In genomic region chr14:45134051-45134958, GRCh38 we compare ENCODE assay signal across 1 cellular context.
TF ChIP-seq lines count a peak whose summit lies in the region.

Gene FKBP3 (minus strand): TSS chr14:45134481. CDS start chr14:45134456, 25 bp downstream.

TF ChIP-seq in H1, 55 proteins besides CTCF, POLR2A, EP300 and RAD21 (continued from another document):
- no peak for TF ChIP-seq RNF2 (IDR thresholded peaks at IDR 0.05; ENCODE audit: borderline replicate concordance, low read depth, low read length, missing control alignments, poor library complexity, severe bottlenecking)
- no peak for TF ChIP-seq EZH2 (IDR thresholded peaks at IDR 0.05; ENCODE audit: low read depth, low read length, severe bottlenecking)
- TF ChIP-seq JUND (IDR thresholded peaks at IDR 0.05; ENCODE audit: low read length): peak; percentile 87
- peak; percentile 94 for TF ChIP-seq ASH2L (IDR thresholded peaks at IDR 0.05; ENCODE audit: low read length)
- TF ChIP-seq NRF1 (IDR thresholded peaks at IDR 0.05; ENCODE audit: low read depth, low read length): no peak
- no peak for TF ChIP-seq RXRA (IDR thresholded peaks at IDR 0.05; ENCODE audit: insufficient read depth, low read depth, low read length)
- TF ChIP-seq KDM1A (IDR thresholded peaks at IDR 0.05; ENCODE audit: borderline replicate concordance, low read length): no peak
- TF ChIP-seq MAFK (IDR thresholded peaks at IDR 0.05; ENCODE audit: low read depth, low read length): no peak
- no peak for TF ChIP-seq E2F6 (IDR thresholded peaks at IDR 0.05)
- no peak for TF ChIP-seq KDM5A (IDR thresholded peaks at IDR 0.05; ENCODE audit: low read length)
- TF ChIP-seq, protein P1, sequence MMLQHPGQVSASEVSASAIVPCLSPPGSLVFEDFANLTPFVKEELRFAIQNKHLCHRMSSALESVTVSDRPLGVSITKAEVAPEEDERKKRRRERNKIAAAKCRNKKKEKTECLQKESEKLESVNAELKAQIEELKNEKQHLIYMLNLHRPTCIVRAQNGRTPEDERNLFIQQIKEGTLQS (IDR thresholded peaks at IDR 0.05; ENCODE audit: insufficient read depth, low read depth, low read length): no peak
- no peak for TF ChIP-seq HDAC6 (IDR thresholded peaks at IDR 0.05; ENCODE audit: low read depth, low read length)
- peak; percentile 99 for TF ChIP-seq PHF8 (conservative IDR thresholded peaks at IDR 0.05; ENCODE audit: low read depth, low read length)
- peak; percentile 88 for TF ChIP-seq POLR2AphosphoS5 (IDR thresholded peaks at IDR 0.05; ENCODE audit: low read depth, low read length)
- TF ChIP-seq YY1 (IDR thresholded peaks at IDR 0.05; ENCODE audit: low read depth, low read length): peak; percentile 94
- no peak for TF ChIP-seq SAP30 (IDR thresholded peaks at IDR 0.05; ENCODE audit: insufficient read depth, insufficient replicate concordance, low read length)
- TF ChIP-seq RBBP5 (IDR thresholded peaks at IDR 0.05; ENCODE audit: borderline replicate concordance, low read depth, low read length): peak; percentile 48; the same call in 1 of the 2 replicates
- TF ChIP-seq CHD2 (IDR thresholded peaks at IDR 0.05; ENCODE audit: low read length): peak; percentile 81
- TF ChIP-seq, protein P2, sequence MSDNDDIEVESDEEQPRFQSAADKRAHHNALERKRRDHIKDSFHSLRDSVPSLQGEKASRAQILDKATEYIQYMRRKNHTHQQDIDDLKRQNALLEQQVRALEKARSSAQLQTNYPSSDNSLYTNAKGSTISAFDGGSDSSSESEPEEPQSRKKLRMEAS (IDR thresholded peaks at IDR 0.05): peak; percentile 46; the same call in 1 of the 2 replicates
- peak; percentile 61 for TF ChIP-seq TEAD4 (IDR thresholded peaks at IDR 0.05; ENCODE audit: low read depth, low read length)
- TF ChIP-seq SUZ12 (IDR thresholded peaks at IDR 0.05; ENCODE audit: low read length): no peak
- no peak for TF ChIP-seq RFX5 (IDR thresholded peaks at IDR 0.05; ENCODE audit: borderline replicate concordance, low read depth, low read length)
- TF ChIP-seq BACH1 (IDR thresholded peaks at IDR 0.05; ENCODE audit: low read length): no peak
- no peak for TF ChIP-seq TCF12 (IDR thresholded peaks at IDR 0.05; ENCODE audit: low read depth, low read length)
- no peak for TF ChIP-seq CBX8 (IDR thresholded peaks at IDR 0.05; ENCODE audit: borderline replicate concordance, low read depth, low read length)
- no peak for TF ChIP-seq KDM4A (IDR thresholded peaks at IDR 0.05; ENCODE audit: low read depth, low read length, severe bottlenecking)
- no peak for TF ChIP-seq SIRT6 (IDR thresholded peaks at IDR 0.05; ENCODE audit: low read length)
- TF ChIP-seq EGR1 (IDR thresholded peaks at IDR 0.05; ENCODE audit: borderline replicate concordance, low read depth, low read length): no peak
- no peak for TF ChIP-seq HDAC2 (IDR thresholded peaks at IDR 0.05; ENCODE audit: borderline replicate concordance in 1 of 2, low read depth in 2 of 2, low read length in 2 of 2)
- TF ChIP-seq SIX5 (IDR thresholded peaks at IDR 0.05; ENCODE audit: low read depth, low read length): no peak
- TF ChIP-seq POU5F1 (IDR thresholded peaks at IDR 0.05; ENCODE audit: low read depth, low read length): no peak
- TF ChIP-seq GTF2F1 (IDR thresholded peaks at IDR 0.05; ENCODE audit: borderline replicate concordance, low read depth, low read length): peak; percentile 26; the same call in 1 of the 2 replicates
- TF ChIP-seq SP1 (IDR thresholded peaks at IDR 0.05; ENCODE audit: low read depth, low read length): peak; percentile 95
- TF ChIP-seq CHD1 (IDR thresholded peaks at IDR 0.05; ENCODE audit: low read depth, low read length): peak; percentile 89
- peak; percentile 98 for TF ChIP-seq TAF1 (IDR thresholded peaks at IDR 0.05; ENCODE audit: low read depth, low read length)
- peak; percentile 83 for TF ChIP-seq SP4 (IDR thresholded peaks at IDR 0.05; ENCODE audit: low read length)
- no peak for TF ChIP-seq USF2 (IDR thresholded peaks at IDR 0.05; ENCODE audit: low read length)
- TF ChIP-seq, protein P3, sequence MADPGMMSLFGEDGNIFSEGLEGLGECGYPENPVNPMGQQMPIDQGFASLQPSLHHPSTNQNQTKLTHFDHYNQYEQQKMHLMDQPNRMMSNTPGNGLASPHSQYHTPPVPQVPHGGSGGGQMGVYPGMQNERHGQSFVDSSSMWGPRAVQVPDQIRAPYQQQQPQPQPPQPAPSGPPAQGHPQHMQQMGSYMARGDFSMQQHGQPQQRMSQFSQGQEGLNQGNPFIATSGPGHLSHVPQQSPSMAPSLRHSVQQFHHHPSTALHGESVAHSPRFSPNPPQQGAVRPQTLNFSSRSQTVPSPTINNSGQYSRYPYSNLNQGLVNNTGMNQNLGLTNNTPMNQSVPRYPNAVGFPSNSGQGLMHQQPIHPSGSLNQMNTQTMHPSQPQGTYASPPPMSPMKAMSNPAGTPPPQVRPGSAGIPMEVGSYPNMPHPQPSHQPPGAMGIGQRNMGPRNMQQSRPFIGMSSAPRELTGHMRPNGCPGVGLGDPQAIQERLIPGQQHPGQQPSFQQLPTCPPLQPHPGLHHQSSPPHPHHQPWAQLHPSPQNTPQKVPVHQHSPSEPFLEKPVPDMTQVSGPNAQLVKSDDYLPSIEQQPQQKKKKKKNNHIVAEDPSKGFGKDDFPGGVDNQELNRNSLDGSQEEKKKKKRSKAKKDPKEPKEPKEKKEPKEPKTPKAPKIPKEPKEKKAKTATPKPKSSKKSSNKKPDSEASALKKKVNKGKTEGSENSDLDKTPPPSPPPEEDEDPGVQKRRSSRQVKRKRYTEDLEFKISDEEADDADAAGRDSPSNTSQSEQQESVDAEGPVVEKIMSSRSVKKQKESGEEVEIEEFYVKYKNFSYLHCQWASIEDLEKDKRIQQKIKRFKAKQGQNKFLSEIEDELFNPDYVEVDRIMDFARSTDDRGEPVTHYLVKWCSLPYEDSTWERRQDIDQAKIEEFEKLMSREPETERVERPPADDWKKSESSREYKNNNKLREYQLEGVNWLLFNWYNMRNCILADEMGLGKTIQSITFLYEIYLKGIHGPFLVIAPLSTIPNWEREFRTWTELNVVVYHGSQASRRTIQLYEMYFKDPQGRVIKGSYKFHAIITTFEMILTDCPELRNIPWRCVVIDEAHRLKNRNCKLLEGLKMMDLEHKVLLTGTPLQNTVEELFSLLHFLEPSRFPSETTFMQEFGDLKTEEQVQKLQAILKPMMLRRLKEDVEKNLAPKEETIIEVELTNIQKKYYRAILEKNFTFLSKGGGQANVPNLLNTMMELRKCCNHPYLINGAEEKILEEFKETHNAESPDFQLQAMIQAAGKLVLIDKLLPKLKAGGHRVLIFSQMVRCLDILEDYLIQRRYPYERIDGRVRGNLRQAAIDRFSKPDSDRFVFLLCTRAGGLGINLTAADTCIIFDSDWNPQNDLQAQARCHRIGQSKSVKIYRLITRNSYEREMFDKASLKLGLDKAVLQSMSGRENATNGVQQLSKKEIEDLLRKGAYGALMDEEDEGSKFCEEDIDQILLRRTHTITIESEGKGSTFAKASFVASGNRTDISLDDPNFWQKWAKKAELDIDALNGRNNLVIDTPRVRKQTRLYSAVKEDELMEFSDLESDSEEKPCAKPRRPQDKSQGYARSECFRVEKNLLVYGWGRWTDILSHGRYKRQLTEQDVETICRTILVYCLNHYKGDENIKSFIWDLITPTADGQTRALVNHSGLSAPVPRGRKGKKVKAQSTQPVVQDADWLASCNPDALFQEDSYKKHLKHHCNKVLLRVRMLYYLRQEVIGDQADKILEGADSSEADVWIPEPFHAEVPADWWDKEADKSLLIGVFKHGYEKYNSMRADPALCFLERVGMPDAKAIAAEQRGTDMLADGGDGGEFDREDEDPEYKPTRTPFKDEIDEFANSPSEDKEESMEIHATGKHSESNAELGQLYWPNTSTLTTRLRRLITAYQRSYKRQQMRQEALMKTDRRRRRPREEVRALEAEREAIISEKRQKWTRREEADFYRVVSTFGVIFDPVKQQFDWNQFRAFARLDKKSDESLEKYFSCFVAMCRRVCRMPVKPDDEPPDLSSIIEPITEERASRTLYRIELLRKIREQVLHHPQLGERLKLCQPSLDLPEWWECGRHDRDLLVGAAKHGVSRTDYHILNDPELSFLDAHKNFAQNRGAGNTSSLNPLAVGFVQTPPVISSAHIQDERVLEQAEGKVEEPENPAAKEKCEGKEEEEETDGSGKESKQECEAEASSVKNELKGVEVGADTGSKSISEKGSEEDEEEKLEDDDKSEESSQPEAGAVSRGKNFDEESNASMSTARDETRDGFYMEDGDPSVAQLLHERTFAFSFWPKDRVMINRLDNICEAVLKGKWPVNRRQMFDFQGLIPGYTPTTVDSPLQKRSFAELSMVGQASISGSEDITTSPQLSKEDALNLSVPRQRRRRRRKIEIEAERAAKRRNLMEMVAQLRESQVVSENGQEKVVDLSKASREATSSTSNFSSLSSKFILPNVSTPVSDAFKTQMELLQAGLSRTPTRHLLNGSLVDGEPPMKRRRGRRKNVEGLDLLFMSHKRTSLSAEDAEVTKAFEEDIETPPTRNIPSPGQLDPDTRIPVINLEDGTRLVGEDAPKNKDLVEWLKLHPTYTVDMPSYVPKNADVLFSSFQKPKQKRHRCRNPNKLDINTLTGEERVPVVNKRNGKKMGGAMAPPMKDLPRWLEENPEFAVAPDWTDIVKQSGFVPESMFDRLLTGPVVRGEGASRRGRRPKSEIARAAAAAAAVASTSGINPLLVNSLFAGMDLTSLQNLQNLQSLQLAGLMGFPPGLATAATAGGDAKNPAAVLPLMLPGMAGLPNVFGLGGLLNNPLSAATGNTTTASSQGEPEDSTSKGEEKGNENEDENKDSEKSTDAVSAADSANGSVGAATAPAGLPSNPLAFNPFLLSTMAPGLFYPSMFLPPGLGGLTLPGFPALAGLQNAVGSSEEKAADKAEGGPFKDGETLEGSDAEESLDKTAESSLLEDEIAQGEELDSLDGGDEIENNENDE (IDR thresholded peaks at IDR 0.05; ENCODE audit: insufficient replicate concordance, low read length): no peak
- TF ChIP-seq SIN3A (conservative IDR thresholded peaks at IDR 0.05 in 1 of 2, IDR thresholded peaks at IDR 0.05 in 1 of 2; ENCODE audit: low read depth in 1 of 2, low read length in 2 of 2): peak in 1 of 2 experiments; percentile 2; a peak in 2 of 4 replicates
- no peak for TF ChIP-seq CEBPB (IDR thresholded peaks at IDR 0.05; ENCODE audit: low read depth, low read length)
- no peak for TF ChIP-seq ATF2 (IDR thresholded peaks at IDR 0.05; ENCODE audit: low read length)
- no peak for TF ChIP-seq NANOG (IDR thresholded peaks at IDR 0.05; ENCODE audit: insufficient read depth, low read depth, low read length, poor library complexity, severe bottlenecking)
- TF ChIP-seq FOSL1 (IDR thresholded peaks at IDR 0.05; ENCODE audit: insufficient read depth, low read depth, low read length): no peak
- TF ChIP-seq JUN (IDR thresholded peaks at IDR 0.05; ENCODE audit: low read depth, low read length): peak; percentile 2; the same call in 1 of the 2 replicates
- peak; percentile 90 for TF ChIP-seq TBP (IDR thresholded peaks at IDR 0.05; ENCODE audit: low read depth, low read length)
- 0 out of 2 replicates have a peak, but pooled peaks have one; percentile 4 for TF ChIP-seq BRCA1 (IDR thresholded peaks at IDR 0.05; ENCODE audit: low read depth, low read length)
- TF ChIP-seq CREB1 (IDR thresholded peaks at IDR 0.05): peak; percentile 74
- peak; percentile 88 for TF ChIP-seq TAF7 (optimal IDR thresholded peaks at IDR 0.05; ENCODE audit: borderline replicate concordance, low read depth, low read length)
- TF ChIP-seq ZNF274 (IDR thresholded peaks at IDR 0.05; ENCODE audit: borderline replicate concordance, extremely low read depth, low read length): no peak
TF ChIP-seq in H1: peak in this region for 21.
